6 cellular contexts compared by ENCODE assay signal in genomic region chr16:3458852-3459361, GRCh38. TPM values are rescaled to one million over a fixed set of nuclear protein-coding genes. Genes with fewer than 3 reads are reported as not detected.
A peak's percentile ranks its signal among the peaks of the same experiment; 100 is the strongest.
DNase-seq lines count a peak whose midpoint lies in the region; ATAC-seq and TF ChIP-seq lines count a peak whose summit lies in the region.

No MANE protein-coding gene starts in this region.

- 1 to 6% methylated on average over 10 of the region's 10 CpGs for WGBS in body of pancreas, 2 donors

- H3K36me3 ChIP-seq in left ventricle myocardium inferior (no peaks in the 10 kb centered on the region), body of pancreas (replicated peaks in 1 of 2; ENCODE audit: insufficient read depth in 1 of 2, low read depth in 2 of 2) (no peaks in the 10 kb centered on the region)
- no peaks in the 10 kb centered on the region for H3K36me3 ChIP-seq in naive thymus-derived CD4-positive, alpha-beta T cell (ENCODE audit: control insufficient read depth in 2 of 3, insufficient read depth in 3 of 3, low read length in 3 of 3)

- H3K4me3 ChIP-seq in left ventricle myocardium inferior (peak overlapping the region; percentile 92), body of pancreas (peak overlapping the region; percentile 48 to 72)
- peak overlapping the region; percentile 84 for H3K4me3 ChIP-seq in naive thymus-derived CD4-positive, alpha-beta T cell (ENCODE audit: low read length)

- peaks cover 0 to 1% (median 0%) of the 10 kb centered on the region in 11 donors for H3K9me3 Mint-ChIP-seq in naive thymus-derived CD4-positive, alpha-beta T cell

- H3K4me1 ChIP-seq in left ventricle myocardium inferior, result peaks cover 91% of the 10 kb centered on the region
- peaks cover 68% of the 10 kb centered on the region for H3K4me1 ChIP-seq in body of pancreas
- H3K4me1 ChIP-seq in naive thymus-derived CD4-positive, alpha-beta T cell (ENCODE audit: control insufficient read depth in 2 of 2, insufficient read depth in 2 of 2, low read length in 2 of 2), result peaks cover 44 to 46% of the 10 kb centered on the region in 2 donors

- peak overlapping the region; percentile 74 to 97 (median 90) for H3K4me3 Mint-ChIP-seq in naive thymus-derived CD4-positive, alpha-beta T cell

- peak; percentile 21 to 84 (median 78) for TF ChIP-seq POLR2A in body of pancreas (IDR thresholded peaks at IDR 0.05)

- DNase-seq in left ventricle myocardium inferior (no peak), left ventricle myocardium superior (no peak), body of pancreas (peak; percentile 50 to 84 (median 68)), germinal center (ENCODE audit: low spot score) (no peak)
- DNase-seq in naive thymus-derived CD4-positive, alpha-beta T cell, result peak in 6 of 9 donors; percentile 5 to 27 (median 18)
- no peak for DNase-seq in stimulated activated CD4-positive, alpha-beta T cell treated with anti-CD3 and anti-CD28 coated beads, Interleukin-4, amount 100 ng/mL, for 24 hours

- intact Hi-C loops in left ventricle myocardium inferior (cut with micrococcal nuclease), result no loop called here
- intact Hi-C loops in left ventricle myocardium superior (cut with micrococcal nuclease), result no loop called here
- intact Hi-C loops in body of pancreas (cut with DNase I), result no loop called here
- intact Hi-C loops in naive thymus-derived CD4-positive, alpha-beta T cell (cut with micrococcal nuclease), result loop anchor here (1.0 to 5.0 kb wide), 7 partner anchors 41 to 302 kb away; partner anchors contain the start of genes TIGD7 (in 1 of the 2), ZNF174 (in 1 of the 2), ZNF200 (in 1 of the 2) and ZNF75A (in 1 of the 2)

- H3K27ac Mint-ChIP-seq in naive thymus-derived CD4-positive, alpha-beta T cell, result peak overlapping the region; percentile 62 to 97 (median 90)

- peaks cover 0 to 7% (median 0%) of the 10 kb centered on the region in 5 donors for H3K36me3 Mint-ChIP-seq in naive thymus-derived CD4-positive, alpha-beta T cell

- POLR2A ChIA-PET in naive thymus-derived CD4-positive, alpha-beta T cell (lab: Charles Lee), result interaction anchor here (1.5 kb wide), 1 partner anchor 324 kb away, joined by 3 read pairs; the partner anchor contains the start of gene ZNF213

- no peaks in the 10 kb centered on the region for H3K27me3 Mint-ChIP-seq in naive thymus-derived CD4-positive, alpha-beta T cell

- H3K27ac ChIP-seq in left ventricle myocardium inferior (replicated peaks) (peak overlapping the region; percentile 99), body of pancreas (peak overlapping the region; percentile 93 to 98 (median 96))
- peak overlapping the region; percentile 96 for H3K27ac ChIP-seq in naive thymus-derived CD4-positive, alpha-beta T cell (ENCODE audit: low read depth, low read length)

- CTCF ChIA-PET in naive thymus-derived CD4-positive, alpha-beta T cell (lab: Charles Lee), result interaction anchor here (1.0 to 1.7 kb wide), 2 partner anchors 312 to 327 kb away, joined by 4 to 6 read pairs; no protein-coding TSS in a partner anchor

- H3K27me3 ChIP-seq in left ventricle myocardium inferior (ENCODE audit: low read depth), result no peaks in the 10 kb centered on the region
- no peaks in the 10 kb centered on the region for H3K27me3 ChIP-seq in body of pancreas
- H3K27me3 ChIP-seq in naive thymus-derived CD4-positive, alpha-beta T cell (ENCODE audit: control insufficient read depth in 2 of 2, insufficient read depth in 2 of 2, low read length in 2 of 2), result no peaks in the 10 kb centered on the region

- no peak for TF ChIP-seq CTCF in left ventricle myocardium inferior (IDR thresholded peaks at IDR 0.05; ENCODE audit: borderline replicate concordance)
- no peak for TF ChIP-seq CTCF in body of pancreas (IDR thresholded peaks at IDR 0.05)

- peaks cover 37 to 64% (median 55%) of the 10 kb centered on the region in 7 donors for H3K4me1 Mint-ChIP-seq in naive thymus-derived CD4-positive, alpha-beta T cell

- H3K9me3 ChIP-seq in left ventricle myocardium inferior (replicated peaks) (no peaks in the 10 kb centered on the region), body of pancreas (no peaks in the 10 kb centered on the region)
- H3K9me3 ChIP-seq in naive thymus-derived CD4-positive, alpha-beta T cell (ENCODE audit: control insufficient read depth in 2 of 3, low read length in 3 of 3), result no peaks in the 10 kb centered on the region

- ATAC-seq in left ventricle myocardium superior, result no peak
- peak; percentile 68 for ATAC-seq in body of pancreas
- ATAC-seq in naive thymus-derived CD4-positive, alpha-beta T cell, result no peak

RNA-seq across cellular contexts. Expression of gene NAA60, which starts 15.4 kb away (rescaled TPM):
- total RNA-seq in left ventricle myocardium inferior (38.2 TPM), left ventricle myocardium superior (48.6 TPM), body of pancreas (10 to 100 TPM; 28.3 to 36.3 TPM)
- total RNA-seq in naive thymus-derived CD4-positive, alpha-beta T cell, result 10 to 100 TPM; 38.7 to 63.7 (median 55.3) TPM
- 10 to 100 TPM; 41.2 to 58.9 TPM for polyA plus RNA-seq in naive thymus-derived CD4-positive, alpha-beta T cell

RNA-seq across cellular contexts. Expression of gene ZNF597, which starts 15.6 kb away (rescaled TPM):
- total RNA-seq in left ventricle myocardium inferior (1.7 TPM), left ventricle myocardium superior (2.0 TPM), body of pancreas (1 to 10 TPM; 1.3 to 2.3 TPM)
- 1 to 10 TPM; 2.2 to 5.9 (median 3.8) TPM for total RNA-seq in naive thymus-derived CD4-positive, alpha-beta T cell
- 1 to 10 TPM; 1.7 to 2.1 TPM for polyA plus RNA-seq in naive thymus-derived CD4-positive, alpha-beta T cell

RNA-seq across cellular contexts. Expression of gene C16orf90, which starts 36.4 kb away (rescaled TPM):
- total RNA-seq in left ventricle myocardium inferior, result not detected
- total RNA-seq in left ventricle myocardium superior, result not detected
- total RNA-seq in body of pancreas, result not detected
- not detected for total RNA-seq in naive thymus-derived CD4-positive, alpha-beta T cell
- polyA plus RNA-seq in naive thymus-derived CD4-positive, alpha-beta T cell, result not detected

RNA-seq across cellular contexts. Expression of gene CLUAP1, which starts 41.9 kb away (rescaled TPM):
- total RNA-seq in left ventricle myocardium inferior, result 14.4 TPM
- total RNA-seq in left ventricle myocardium superior, result 13.1 TPM
- total RNA-seq in body of pancreas, result 10 to 100 TPM in 1 of 2 donors, 1 to 10 TPM in 1; 7.8 to 20.1 TPM
- total RNA-seq in naive thymus-derived CD4-positive, alpha-beta T cell, result 10 to 100 TPM; 16.9 to 33.2 (median 28.0) TPM
- polyA plus RNA-seq in naive thymus-derived CD4-positive, alpha-beta T cell, result 10 to 100 TPM; 31.5 to 44.2 TPM

RNA-seq across cellular contexts. Expression of gene ZNF174, which starts 57.9 kb away (rescaled TPM):
- total RNA-seq in left ventricle myocardium inferior (10.1 TPM), left ventricle myocardium superior (9.9 TPM), body of pancreas (10 to 100 TPM in 1 of 2 donors, 1 to 10 TPM in 1; 4.9 to 13.0 TPM)
- total RNA-seq in naive thymus-derived CD4-positive, alpha-beta T cell, result 10 to 100 TPM in 3 of 5 experiments, 1 to 10 TPM in 2; 4.7 to 22.8 (median 13.5) TPM
- polyA plus RNA-seq in naive thymus-derived CD4-positive, alpha-beta T cell, result 10 to 100 TPM; 11.0 to 26.4 TPM

Comparison
In these comparisons a context has a peak if more than half of its experiments do, and no peak if none do; other contexts are left out.
1. DNase-seq: peak in body of pancreas (4 of 4) and naive thymus-derived CD4-positive, alpha-beta T cell (6 of 9); none in left ventricle myocardium inferior (single experiment), left ventricle myocardium superior (single experiment), germinal center (single experiment) and stimulated activated CD4-positive, alpha-beta T cell treated with anti-CD3 and anti-CD28 coated beads, Interleukin-4, amount 100 ng/mL, for 24 hours (single experiment).
2. intact Hi-C loops: an anchor here in naive thymus-derived CD4-positive, alpha-beta T cell (1.0 to 5.0 kb wide); none called in left ventricle myocardium inferior, left ventricle myocardium superior and body of pancreas.
3. Peak in every context shown above with its lines, with median percentiles within 50 percentile points of each other: H3K27ac ChIP-seq and H3K4me3 ChIP-seq.